In genomic region chr1:211198111-211198510, GRCh38 we compare ENCODE assay signal across 1 cellular context.
TF ChIP-seq lines count a peak whose summit lies in the region.

No MANE protein-coding gene starts in this region.

TF ChIP-seq in GM23338, 12 proteins besides CTCF, POLR2A, EP300 and RAD21:
- no peak for TF ChIP-seq ZNF462 (CRISPR knock-in tag; IDR thresholded peaks at IDR 0.05)
- no peak for TF ChIP-seq EZH2phosphoT487 (IDR thresholded peaks at IDR 0.05; ENCODE audit: unreplicated experiment)
- TF ChIP-seq POLR2AphosphoS5 (IDR thresholded peaks at IDR 0.05; ENCODE audit: low read depth), result no peak
- TF ChIP-seq ETS1 (IDR thresholded peaks at IDR 0.05), result no peak
- TF ChIP-seq EZH2 (IDR thresholded peaks at IDR 0.05; ENCODE audit: low read depth, unreplicated experiment), result no peak
- TF ChIP-seq STAT1 (IDR thresholded peaks at IDR 0.05; ENCODE audit: unreplicated experiment), result no peak
